9 cellular contexts compared by ENCODE assay signal in genomic region chr12:95763809-95764253, GRCh38. TPM values are rescaled to one million over a fixed set of nuclear protein-coding genes. Genes with fewer than 3 reads are reported as not detected.
A peak's percentile ranks its signal among the peaks of the same experiment; 100 is the strongest.
DNase-seq lines count a peak whose midpoint lies in the region; ATAC-seq, FAIRE-seq and TF ChIP-seq lines count a peak whose summit lies in the region.
"Had no signal": no experiment of that assay in that cellular context is flagged by ENCODE, and none has a peak within 500 bp of the region (broad histone marks: within the 10 kb centered on the region; RNA-seq: fewer than 3 reads in every experiment).

No MANE protein-coding gene starts in this region.

- peak in 1 of 2 donors; percentile 29 for TF ChIP-seq POLR2A in adrenal gland (IDR thresholded peaks at IDR 0.05)

- DNase-seq in AG09309 (ENCODE audit: low read depth) (peak; percentile 61), HTR-8/SVneo (ENCODE audit: insufficient read length, low spot score) (peak; percentile 88), adrenal gland (peak; percentile 37 to 81 (median 73)), keratinocyte (ENCODE audit: low read depth, low spot score) (peak; percentile 76), D341Med (ENCODE audit: low spot score) (no peak)
- no peak for DNase-seq in stimulated activated naive CD8-positive, alpha-beta T cell treated with anti-CD3 and anti-CD28 coated beads, Interleukin-15, amount 100 ng/mL, for 72 hours

- dilution Hi-C loops in keratinocyte (cut with MboI; ENCODE audit: extremely low pct_ligation_motif_present, low sequenced_read_pairs), result no loop called here

- H3K27me3 ChIP-seq in adrenal gland (no peaks in the 10 kb centered on the region), keratinocyte (ENCODE audit: control insufficient read depth, extremely low read depth, insufficient read depth, low read length) (no peaks in the 10 kb centered on the region)

- H3K4me2 ChIP-seq in keratinocyte (ENCODE audit: control insufficient read depth, extremely low read depth, insufficient read depth, low read depth, low read length), result peak overlapping the region; percentile 35

- no peak overlapping the region for H3K9ac ChIP-seq in keratinocyte (ENCODE audit: control insufficient read depth, extremely low read depth, insufficient read depth, low read length)

- intact Hi-C loops in adrenal gland (cut with DNase I), result no loop called here

- H3K9me3 ChIP-seq in adrenal gland (replicated peaks in 1 of 3) (no peaks in the 10 kb centered on the region), keratinocyte (ENCODE audit: control insufficient read depth, low read depth, low read length) (no peaks in the 10 kb centered on the region)

- no peak overlapping the region for H3K27ac Mint-ChIP-seq in stimulated activated naive CD8-positive, alpha-beta T cell treated with anti-CD3 and anti-CD28 coated beads, Interleukin-15, amount 100 ng/mL, for 72 hours

- H3K4me3 Mint-ChIP-seq in stimulated activated naive CD8-positive, alpha-beta T cell treated with anti-CD3 and anti-CD28 coated beads, Interleukin-15, amount 100 ng/mL, for 72 hours, result no peak overlapping the region

- H3K27me3 Mint-ChIP-seq in stimulated activated naive CD8-positive, alpha-beta T cell treated with anti-CD3 and anti-CD28 coated beads, Interleukin-15, amount 100 ng/mL, for 72 hours, result peaks cover 31% of the 10 kb centered on the region

- ATAC-seq in activated CD4-positive, CD25-positive, alpha-beta regulatory T cell treated with anti-CD3 and anti-CD28 coated beads, Interleukin-2, amount 50 U/mL, for 24 hours, result no peak
- ATAC-seq in stimulated activated naive CD8-positive, alpha-beta T cell treated with anti-CD3 and anti-CD28 coated beads, Interleukin-15, amount 100 ng/mL, for 72 hours, result no peak
- ATAC-seq in GM19395 (IDR thresholded peaks at IDR 0.05; ENCODE audit: unreplicated experiment), result no peak

- H3K4me1 ChIP-seq in adrenal gland (replicated peaks in 1 of 2) (peaks cover 14 to 32% of the 10 kb centered on the region in 2 donors), keratinocyte (ENCODE audit: control insufficient read depth, extremely low read depth, insufficient read depth, low read length) (peaks cover 22% of the 10 kb centered on the region)

- FAIRE-seq in HTR-8/SVneo (lab: Jason Lieb, UNC), result peak; percentile 91
- FAIRE-seq in keratinocyte (lab: Jason Lieb, UNC), result peak; percentile 96
- FAIRE-seq: islet of Langerhans had no signal

- no peaks in the 10 kb centered on the region for H3K9me3 Mint-ChIP-seq in stimulated activated naive CD8-positive, alpha-beta T cell treated with anti-CD3 and anti-CD28 coated beads, Interleukin-15, amount 100 ng/mL, for 72 hours

- no peaks in the 10 kb centered on the region for H3K9me1 ChIP-seq in keratinocyte (ENCODE audit: control insufficient read depth, extremely low read depth, insufficient read depth, low read length)

- no peak for TF ChIP-seq CTCF in AG09309 (IDR thresholded peaks at IDR 0.05; ENCODE audit: control insufficient read depth, insufficient read depth, low read depth, low read length, missing control alignments)
- no peak for TF ChIP-seq CTCF in adrenal gland (IDR thresholded peaks at IDR 0.05)
- TF ChIP-seq CTCF in keratinocyte (optimal IDR thresholded peaks at IDR 0.05 in 1 of 3, IDR thresholded peaks at IDR 0.05 in 1 of 3, conservative IDR thresholded peaks at IDR 0.05 in 1 of 3; ENCODE audit: extremely low read depth in 1 of 3, insufficient read depth in 2 of 3, low read length in 3 of 3), result no peak

- H3K27ac ChIP-seq in adrenal gland (peak overlapping the region in 4 of 5 donors; percentile 34 to 80 (median 70)), keratinocyte (ENCODE audit: control insufficient read depth, insufficient read depth, low read length) (no peak overlapping the region)

- no peak overlapping the region for H3K4me3 ChIP-seq in AG09309 (ENCODE audit: control insufficient read depth, low read depth, low read length)
- H3K4me3 ChIP-seq in adrenal gland, result no peak overlapping the region
- no peak overlapping the region for H3K4me3 ChIP-seq in keratinocyte (ENCODE audit: control insufficient read depth in 2 of 3, extremely low read depth in 1 of 3, insufficient read depth in 2 of 3, low read depth in 1 of 3, low read length in 3 of 3)

- H3K36me3 ChIP-seq in adrenal gland (replicated peaks in 1 of 2) (no peaks in the 10 kb centered on the region), keratinocyte (ENCODE audit: control insufficient read depth in 2 of 2, extremely low read depth in 1 of 2, insufficient read depth in 2 of 2, low read length in 2 of 2) (no peaks in the 10 kb centered on the region)

- H3K79me2 ChIP-seq in keratinocyte (ENCODE audit: control insufficient read depth, insufficient read depth, low read length), result no peaks in the 10 kb centered on the region

- H3K4me1 Mint-ChIP-seq in stimulated activated naive CD8-positive, alpha-beta T cell treated with anti-CD3 and anti-CD28 coated beads, Interleukin-15, amount 100 ng/mL, for 72 hours, result no peaks in the 10 kb centered on the region

- H4K20me1 ChIP-seq in keratinocyte (ENCODE audit: control insufficient read depth, extremely low read depth, insufficient read depth, low read length), result no peaks in the 10 kb centered on the region

- no peak overlapping the region for H2AFZ ChIP-seq in keratinocyte (ENCODE audit: control insufficient read depth, low read length)

RNA-seq across cellular contexts. Expression of gene NTN4, which starts 26.7 kb away (rescaled TPM):
- 10 to 100 TPM; 10.4 to 62.5 (median 44.2) TPM for total RNA-seq in adrenal gland
- 10 to 100 TPM; 10.1 to 17.2 (median 15.6) TPM for polyA plus RNA-seq in adrenal gland
- 8.3 to 19.5 TPM (median 11.1 TPM) in 3 replicates for polyA plus RNA-seq in keratinocyte
- polyA plus RNA-seq in keratinocyte (2011; ENCODE audit: low read depth), result 8.9 TPM
- polyA plus RNA-seq in keratinocyte (2011; cell fraction: cytosol; rRNA removed), result 6.5 and 11.0 TPM in 2 replicates
- polyA plus RNA-seq in keratinocyte (2011; cell fraction: nucleus; rRNA removed), result 30.2 and 34.8 TPM in 2 replicates
- polyA plus RNA-seq in keratinocyte (2012; ENCODE audit: low replicate concordance), result 7.4 and 11.4 TPM in 2 replicates
- 15.6 to 44.6 TPM (median 18.6 TPM) in 3 replicates for polyA minus RNA-seq in keratinocyte
- 7.1 TPM for polyA minus RNA-seq in keratinocyte (2011; cell fraction: cytosol; rRNA and poly(A)+ RNA removed)
- polyA minus RNA-seq in keratinocyte (2011; cell fraction: nucleus; rRNA and poly(A)+ RNA removed), result 41.9 and 51.6 TPM in 2 replicates

Comparison
In these comparisons a context has a peak if more than half of its experiments do, and no peak if none do; other contexts are left out.
1. DNase-seq: peak in AG09309 (single experiment), HTR-8/SVneo (single experiment), adrenal gland (7 of 7) and keratinocyte (single experiment); none in stimulated activated naive CD8-positive, alpha-beta T cell treated with anti-CD3 and anti-CD28 coated beads, Interleukin-15, amount 100 ng/mL, for 72 hours (0 of 2) and D341Med (single experiment).